11 cellular contexts compared by ENCODE assay signal in the genomic region with DNA sequence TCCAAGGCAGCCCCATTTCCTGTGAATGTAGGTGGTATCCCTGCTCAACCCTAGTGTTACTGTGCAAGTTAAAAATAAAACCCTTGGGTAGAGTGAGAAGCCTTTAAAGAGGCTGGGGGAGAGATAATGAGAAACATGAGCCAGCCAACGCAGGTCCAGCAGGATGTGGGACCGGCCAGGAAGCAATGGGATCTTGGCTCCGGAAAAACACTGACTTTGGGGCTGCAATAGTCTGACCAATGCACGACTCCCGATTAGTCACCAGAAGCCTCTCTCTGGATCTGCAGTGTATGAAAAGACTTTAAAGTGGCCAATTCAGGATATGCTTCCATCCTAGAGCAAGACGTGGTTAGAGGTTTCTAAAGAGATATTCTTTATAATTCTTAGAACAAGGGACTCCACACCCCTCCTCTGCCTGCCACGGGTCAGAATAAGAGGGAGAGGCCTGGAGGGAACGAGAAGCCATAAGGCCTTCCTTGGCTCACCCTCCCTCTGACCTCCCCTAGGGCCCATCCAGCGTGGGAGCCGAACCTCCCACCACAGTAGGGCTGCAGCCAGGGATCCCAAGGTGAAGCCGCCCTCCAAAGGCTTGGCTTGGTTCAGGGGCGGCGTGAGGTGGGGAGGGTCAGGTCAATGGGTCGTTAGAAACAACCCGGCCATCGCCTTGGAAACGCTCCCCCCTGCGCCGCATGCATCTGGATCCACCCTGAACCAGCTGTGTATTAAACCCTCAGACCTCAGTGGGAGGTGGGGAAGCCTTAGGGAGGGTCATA. TPM values are rescaled to one million over a fixed set of nuclear protein-coding genes. Genes with fewer than 3 reads are reported as not detected.
A peak's percentile ranks its signal among the peaks of the same experiment; 100 is the strongest.
DNase-seq lines count a peak whose midpoint lies in the region; ATAC-seq, FAIRE-seq and TF ChIP-seq lines count a peak whose summit lies in the region.
"Had no signal": no experiment of that assay in that cellular context is flagged by ENCODE, and none has a peak within 500 bp of the region (broad histone marks: within the 10 kb centered on the region; RNA-seq: fewer than 3 reads in every experiment).

No MANE protein-coding gene starts in this region.

- H3K9me2 ChIP-seq in PC-3 (replicated peaks; ENCODE audit: low read length), result no peaks in the 10 kb centered on the region

- H3K9ac ChIP-seq in PC-3 (ENCODE audit: low read length), result peak overlapping the region; percentile 24; the same call in 1 of the 2 replicates

- no peaks in the 10 kb centered on the region for H3F3A ChIP-seq in PC-3 (ENCODE audit: low read length, unreplicated experiment)

- no peaks in the 10 kb centered on the region for H3K36me3 ChIP-seq in PC-3 (ENCODE audit: low read depth, low read length)

- intact Hi-C loops in PC-3 (cut with micrococcal nuclease), result no loop called here

- POLR2A ChIA-PET in PC-3 (lab: Charles Lee; ENCODE audit: unreplicated experiment), result no interaction called here

- no TSS peak for BruUV-seq in PC-3 (replicated peaks; lab: Mats Ljungman, UMichigan)

- no peaks in the 10 kb centered on the region for H3K27me3 ChIP-seq in PC-3 (ENCODE audit: low read length)
- H3K27me3 ChIP-seq in layer of hippocampus (ENCODE audit: control insufficient read depth, insufficient read depth, low read length), result no peaks in the 10 kb centered on the region

- peak; percentile 80 for DNase-seq in PC-3
- peak; percentile 77 for DNase-seq in dermis blood vessel endothelial cell
- peak; percentile 31 for DNase-seq in urothelium cell line (ENCODE audit: low spot score)
- DNase-seq: activated CD4-positive, alpha-beta T cell treated with anti-CD3 and anti-CD28 coated beads for 1 hour; activated naive CD4-positive, alpha-beta T cell; mesendoderm; NCI-H2029 treated with DMSO at 0.1 percent for 48 hours had no signal

- no peak for TF ChIP-seq CTCF in PC-3 (conservative IDR thresholded peaks at IDR 0.05; ENCODE audit: low read depth, low read length)

- H3K4me2 ChIP-seq in PC-3 (ENCODE audit: low read length), result peak overlapping the region; percentile 52

- H3K4me3 ChIP-seq in PC-3 (ENCODE audit: low read length), result no peak overlapping the region

- H3K4me1 ChIP-seq in PC-3 (ENCODE audit: insufficient read depth, low read length), result peaks cover 36% of the 10 kb centered on the region

- H3K79me2 ChIP-seq in PC-3 (ENCODE audit: low read length), result no peaks in the 10 kb centered on the region

- peak; percentile 95 for ATAC-seq in PC-3
- ATAC-seq in GM18502 (IDR thresholded peaks at IDR 0.05; ENCODE audit: poor library complexity, unreplicated experiment), result no peak
- ATAC-seq in GM18858 (IDR thresholded peaks at IDR 0.05; ENCODE audit: unreplicated experiment), result no peak
- no peak for ATAC-seq in HG03571 (IDR thresholded peaks at IDR 0.05; ENCODE audit: unreplicated experiment)

- CTCF ChIA-PET in PC-3 (lab: Charles Lee), result no interaction called here

- H3K27ac ChIP-seq in PC-3 (ENCODE audit: low read length) (peak overlapping the region; percentile 82), layer of hippocampus (ENCODE audit: low read depth, low read length) (peak overlapping the region; percentile 42)

- H3K9me3 ChIP-seq in PC-3 (ENCODE audit: low read length), result no peaks in the 10 kb centered on the region

- FAIRE-seq in urothelium cell line (lab: Jason Lieb, UNC), result no peak

- H4K20me1 ChIP-seq in PC-3 (ENCODE audit: low read length), result no peaks in the 10 kb centered on the region

- H2AFZ ChIP-seq in PC-3 (ENCODE audit: low read length), result peak overlapping the region; percentile 22; the same call in 1 of the 2 replicates

RNA-seq across cellular contexts. Expression of gene FGF1, which starts 11.3 kb away (rescaled TPM):
- total RNA-seq in PC-3 (2014; rRNA removed) (1.5 and 9.7 TPM in 2 replicates), dermis blood vessel endothelial cell (0.19 and 0.85 TPM in 2 replicates)
